Comparison of ENCODE assay signal across 8 cellular contexts in the genomic region with DNA sequence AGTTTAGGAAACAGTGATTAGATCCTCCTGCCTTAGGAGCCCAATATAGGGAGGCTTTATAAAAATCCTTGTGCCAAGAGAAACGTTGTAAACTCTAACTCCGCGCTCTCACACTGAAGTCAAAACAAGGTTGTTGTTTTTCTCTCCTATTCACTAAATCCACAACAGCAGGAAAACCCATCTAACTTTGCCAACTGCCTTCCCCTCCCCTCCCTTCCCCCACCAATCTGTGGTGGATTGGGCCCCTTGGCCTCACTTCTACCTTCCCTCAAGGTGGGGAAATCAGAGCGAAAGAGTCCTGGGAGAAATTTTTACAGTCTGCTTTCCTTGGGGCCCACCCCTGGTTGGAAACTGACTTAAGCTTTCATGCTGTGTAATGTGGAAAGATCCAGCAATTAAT. TPM values are rescaled to one million over a fixed set of nuclear protein-coding genes. Genes with fewer than 3 reads are reported as not detected.
DNase-seq lines count a peak whose midpoint lies in the region; ATAC-seq and TF ChIP-seq lines count a peak whose summit lies in the region.

No MANE protein-coding gene starts in this region.

- no peak for TF ChIP-seq POLR2A in spleen (IDR thresholded peaks at IDR 0.05)

- H3K4me3 Mint-ChIP-seq in HFFc6, result peak overlapping the region; percentile 92
- H3K4me3 Mint-ChIP-seq in activated CD4-positive, alpha-beta memory T cell treated with anti-CD3 and anti-CD28 coated beads, Interleukin-2, amount 10 ng/mL, durations not matched to agents 7 days and 5 days, result peak overlapping the region; percentile 93

- H3K4me1 ChIP-seq in iPS-18a (ENCODE audit: control insufficient read depth, low read depth, low read length) (peaks cover 24% of the 10 kb centered on the region), spleen (peaks cover 13 to 58% (median 39%) of the 10 kb centered on the region in 6 donors)

- POLR2A ChIA-PET in activated CD4-positive, alpha-beta memory T cell treated with anti-CD3 and anti-CD28 coated beads, Interleukin-2, amount 10 ng/mL, durations not matched to agents 7 days and 5 days (lab: Charles Lee), result interaction anchor here (0.8 to 4.0 kb wide), 13 partner anchors 8 to 474 kb away, joined by 3 to 82 read pairs (median 4); a partner anchor contains a TSS

- 72 to 81% (median 78%) methylated on average over 4 of the region's 4 CpGs for WGBS in spleen, 5 donors

- H3K36me3 ChIP-seq in iPS-18a (ENCODE audit: control insufficient read depth, low read depth, low read length) (no peaks in the 10 kb centered on the region), spleen (peaks cover 0 to 16% (median 4%) of the 10 kb centered on the region in 6 donors)

- H3K27me3 ChIP-seq in iPS-18a (ENCODE audit: control insufficient read depth, insufficient read depth, low read length) (no peaks in the 10 kb centered on the region), spleen (replicated peaks in 1 of 7) (no peaks in the 10 kb centered on the region)

- no peaks in the 10 kb centered on the region for H3K9me3 ChIP-seq in iPS-18a (ENCODE audit: control insufficient read depth, low read depth, low read length)
- H3K9me3 ChIP-seq in spleen, result no peaks in the 10 kb centered on the region

- H3K27ac Mint-ChIP-seq in HFFc6, result peak overlapping the region; percentile 97
- peak overlapping the region; percentile 99 for H3K27ac Mint-ChIP-seq in activated CD4-positive, alpha-beta memory T cell treated with anti-CD3 and anti-CD28 coated beads, Interleukin-2, amount 10 ng/mL, durations not matched to agents 7 days and 5 days

- H3K4me3 ChIP-seq in iPS-18a (ENCODE audit: low read length) (peak overlapping the region; percentile 66), spleen (peak overlapping the region in 3 of 8 donors; percentile 48 to 82 (median 64))

- no peaks in the 10 kb centered on the region for H3K9me3 Mint-ChIP-seq in HFFc6
- no peaks in the 10 kb centered on the region for H3K9me3 Mint-ChIP-seq in activated CD4-positive, alpha-beta memory T cell treated with anti-CD3 and anti-CD28 coated beads, Interleukin-2, amount 10 ng/mL, durations not matched to agents 7 days and 5 days

- H3K36me3 Mint-ChIP-seq in HFFc6 (ENCODE audit: low read depth), result no peaks in the 10 kb centered on the region
- H3K36me3 Mint-ChIP-seq in activated CD4-positive, alpha-beta memory T cell treated with anti-CD3 and anti-CD28 coated beads, Interleukin-2, amount 10 ng/mL, durations not matched to agents 7 days and 5 days (ENCODE audit: low read depth), result no peaks in the 10 kb centered on the region

- CTCF ChIA-PET in activated CD4-positive, alpha-beta memory T cell treated with anti-CD3 and anti-CD28 coated beads, Interleukin-2, amount 10 ng/mL, durations not matched to agents 7 days and 5 days (lab: Charles Lee), result interaction anchor here (0.7 to 3.1 kb wide), 4 partner anchors 12 to 383 kb away, joined by 3 to 19 read pairs (median 4); no protein-coding TSS in a partner anchor

- no peak for TF ChIP-seq CTCF in HFFc6 (IDR thresholded peaks at IDR 0.05)
- no peak for TF ChIP-seq CTCF in spleen (IDR thresholded peaks at IDR 0.05 in 8 of 11, conservative IDR thresholded peaks at IDR 0.05 in 3 of 11)

- H3K9ac ChIP-seq in iPS-18a (ENCODE audit: low read length), result no peak overlapping the region

- peaks cover 11% of the 10 kb centered on the region for H3K27me3 Mint-ChIP-seq in HFFc6 (ENCODE audit: insufficient read depth)
- no peaks in the 10 kb centered on the region for H3K27me3 Mint-ChIP-seq in activated CD4-positive, alpha-beta memory T cell treated with anti-CD3 and anti-CD28 coated beads, Interleukin-2, amount 10 ng/mL, durations not matched to agents 7 days and 5 days

- peaks cover 30% of the 10 kb centered on the region for H3K4me1 Mint-ChIP-seq in HFFc6 (ENCODE audit: low read depth)
- H3K4me1 Mint-ChIP-seq in activated CD4-positive, alpha-beta memory T cell treated with anti-CD3 and anti-CD28 coated beads, Interleukin-2, amount 10 ng/mL, durations not matched to agents 7 days and 5 days, result peaks cover 39% of the 10 kb centered on the region

- DNase-seq in HFFc6 (no peak), spleen (no peak), AG08395 (ENCODE audit: low spot score) (no peak), iPS-NIHi7 (ENCODE audit: extremely low spot score) (no peak), glomerular visceral epithelial cell (ENCODE audit: extremely low spot score) (no peak)
- DNase-seq in activated CD4-positive, alpha-beta memory T cell treated with anti-CD3 and anti-CD28 coated beads, Interleukin-2, amount 10 ng/mL, durations not matched to agents 7 days and 5 days, result no peak

- intact Hi-C loops in spleen (cut with DNase I; ENCODE audit: low total_unique reads), result loop anchor here (5.0 kb wide), 1 partner anchor 215 kb away; no protein-coding TSS in a partner anchor

- ATAC-seq in GM19324 (IDR thresholded peaks at IDR 0.05; ENCODE audit: low FRiP score, unreplicated experiment), result no peak

- H3K27ac ChIP-seq in iPS-18a (ENCODE audit: low read length) (no peak overlapping the region), spleen (peak overlapping the region; percentile 97 to 100 (median 100))

RNA-seq across cellular contexts. Expression of a gene that starts 1.4 kb away (rescaled TPM):
- 1 to 10 TPM; 1.9 to 2.7 (median 2.4) TPM for total RNA-seq in HFFc6 (2021; fragmentation: NEBNext Ultra II Directional; extraction: Animal tissue kit (Norgen Biotek cat#: 25700))
- total RNA-seq in activated CD4-positive, alpha-beta memory T cell treated with anti-CD3 and anti-CD28 coated beads, Interleukin-2, amount 10 ng/mL, durations not matched to agents 7 days and 5 days, result 1 to 10 TPM; 5.0 to 6.4 TPM
- total RNA-seq in spleen, result 10 to 100 TPM; 11.3 to 22.8 (median 17.8) TPM
- polyA plus RNA-seq in spleen, result 10 to 100 TPM; 13.5 to 18.8 (median 15.1) TPM

RNA-seq across cellular contexts. Expression of a gene that starts 42.4 kb away (rescaled TPM):
- not detected for total RNA-seq in HFFc6 (2021; fragmentation: NEBNext Ultra II Directional; extraction: Animal tissue kit (Norgen Biotek cat#: 25700))
- total RNA-seq in activated CD4-positive, alpha-beta memory T cell treated with anti-CD3 and anti-CD28 coated beads, Interleukin-2, amount 10 ng/mL, durations not matched to agents 7 days and 5 days, result under 1 TPM; 0.15 to 0.28 TPM
- 1 to 10 TPM in 5 of 7 donors, under 1 TPM in 2; 0.39 to 3.3 (median 1.7) TPM for total RNA-seq in spleen
- polyA plus RNA-seq in spleen, result under 1 TPM; 0.03 to 0.20 (median 0.06) TPM

RNA-seq across cellular contexts. Expression of a gene that starts 59.2 kb away (rescaled TPM):
- total RNA-seq in HFFc6 (2021; fragmentation: NEBNext Ultra II Directional; extraction: Animal tissue kit (Norgen Biotek cat#: 25700)), result not detected
- total RNA-seq in activated CD4-positive, alpha-beta memory T cell treated with anti-CD3 and anti-CD28 coated beads, Interleukin-2, amount 10 ng/mL, durations not matched to agents 7 days and 5 days, result not detected
- total RNA-seq in spleen, result not detected
- polyA plus RNA-seq in spleen, result not detected
